Comparison of ENCODE assay signal across 8 cellular contexts in genomic region chr3:128075516-128076464, GRCh38. TPM values are rescaled to one million over a fixed set of nuclear protein-coding genes. Genes with fewer than 3 reads are reported as not detected.
A peak's percentile ranks its signal among the peaks of the same experiment; 100 is the strongest.
DNase-seq lines count a peak whose midpoint lies in the region; ATAC-seq and TF ChIP-seq lines count a peak whose summit lies in the region.

No MANE protein-coding gene starts in this region.

- no peaks in the 10 kb centered on the region for H3K9me3 ChIP-seq in mononuclear cell (ENCODE audit: low read depth, low read length)

- peaks cover 34% of the 10 kb centered on the region for H3K4me1 ChIP-seq in mononuclear cell (ENCODE audit: insufficient read depth, low read length)

- DNase-seq in EL (peak; percentile 85), NCI-H460 (ENCODE audit: extremely low read depth, low read depth) (peak; percentile 69), activated T-cell treated with anti-CD3 and anti-CD28 coated beads for 4 hours (peak; percentile 84), epithelial cell of esophagus (ENCODE audit: low read depth) (peak; percentile 83), NCI-H510A treated with DMSO at 0.1 percent for 48 hours (lab: John Stamatoyannopoulos, UW) (no peak)
- peak; percentile 66 to 70 for DNase-seq in stimulated activated CD8-positive, alpha-beta memory T cell treated with anti-CD3 and anti-CD28 coated beads, Interleukin-15, amount 100 ng/mL, for 48 hours (ENCODE audit: low read depth in 2 of 2)

- peak overlapping the region; percentile 46 for H3K4me3 ChIP-seq in epithelial cell of esophagus (ENCODE audit: low read length)
- H3K4me3 ChIP-seq in mononuclear cell (ENCODE audit: low read length) = peak overlapping the region; percentile 43

- peak; percentile 58 for ATAC-seq in HG02588 (IDR thresholded peaks at IDR 0.05; ENCODE audit: unreplicated experiment)

- no peaks in the 10 kb centered on the region for H3K27me3 ChIP-seq in mononuclear cell (ENCODE audit: insufficient read depth, low read length)

- peak; percentile 63 for TF ChIP-seq CTCF in epithelial cell of esophagus (IDR thresholded peaks at IDR 0.05; ENCODE audit: insufficient read depth, low read depth, low read length, missing control alignments)

RNA-seq across cellular contexts. Expression of gene SEC61A1, which starts 23.6 kb away (rescaled TPM):
- total RNA-seq in NCI-H460 (2014; rRNA removed; shearing (Covaris generic)) = 133 and 136 TPM in 2 replicates
- polyA plus RNA-seq in NCI-H460 (2014; cell fraction: nucleus; rRNA removed) = 87.0 and 114 TPM in 2 replicates
- total RNA-seq in mononuclear cell = 68.8 TPM

RNA-seq across cellular contexts. Expression of gene RUVBL1, which starts 47.8 kb away (rescaled TPM):
- total RNA-seq in NCI-H460 (2014; rRNA removed; shearing (Covaris generic)) = 225 and 238 TPM in 2 replicates
- 202 and 220 TPM in 2 replicates for polyA plus RNA-seq in NCI-H460 (2014; cell fraction: nucleus; rRNA removed)
- total RNA-seq in mononuclear cell = 6.2 TPM

Comparison
In these comparisons a context has a peak if more than half of its experiments do, and no peak if none do; other contexts are left out.
1. RNA of gene RUVBL1, which starts 47.8 kb away (total RNA-seq): 225 to 238 TPM in NCI-H460; 6.2 TPM in mononuclear cell (single experiment); every median in the first group is over 10 times any median in the second.